ENCODE assay signal across 15 cellular contexts in genomic region chr1:229279242-229279641, GRCh38. TPM values are rescaled to one million over a fixed set of nuclear protein-coding genes. Genes with fewer than 3 reads are reported as not detected.
DNase-seq lines count a peak whose midpoint lies in the region; ATAC-seq and TF ChIP-seq lines count a peak whose summit lies in the region.
"Had no signal": no experiment of that assay in that cellular context is flagged by ENCODE, and none has a peak within 500 bp of the region (broad histone marks: within the 10 kb centered on the region; RNA-seq: fewer than 3 reads in every experiment).

No MANE protein-coding gene starts in this region.

- CTCF ChIA-PET in Caco-2 (lab: Charles Lee): no interaction called here
- CTCF ChIA-PET in T-cell (lab: Charles Lee): no interaction called here

- POLR2A ChIA-PET in Caco-2 (lab: Charles Lee) (interaction anchor here (0.5 kb wide), 1 partner anchor 17 kb away, joined by 3 read pairs; no protein-coding TSS in a partner anchor), T-cell (lab: Charles Lee) (no interaction called here)

- no peak for TF ChIP-seq CTCF in left ventricle myocardium inferior (IDR thresholded peaks at IDR 0.05; ENCODE audit: borderline replicate concordance)
- TF ChIP-seq CTCF in liver (IDR thresholded peaks at IDR 0.05; ENCODE audit: low read depth, low read length, missing input control): no peak
- no peak for TF ChIP-seq CTCF in Caco-2 (IDR thresholded peaks at IDR 0.05; ENCODE audit: insufficient read depth in 1 of 2, low read depth in 1 of 2, low read length in 1 of 2, severe bottlenecking in 1 of 2, unreplicated experiment in 1 of 2)

- H3K36me3 ChIP-seq in left ventricle myocardium inferior (no peaks in the 10 kb centered on the region), liver (ENCODE audit: control insufficient read depth in 4 of 4, insufficient read depth in 3 of 4, low read depth in 1 of 4, low read length in 3 of 4) (no peaks in the 10 kb centered on the region), Caco-2 (ENCODE audit: control insufficient read depth, insufficient read depth, low read length) (peaks cover 3% of the 10 kb centered on the region; the same call in 1 of the 2 replicates), MG63 (peaks cover 3% of the 10 kb centered on the region; the same call in 1 of the 2 replicates)

- H3K36me3 Mint-ChIP-seq in Caco-2 (ENCODE audit: insufficient read depth, unreplicated experiment): peaks cover 10% of the 10 kb centered on the region
- peaks cover 25% of the 10 kb centered on the region for H3K36me3 Mint-ChIP-seq in T-cell

- ATAC-seq in left ventricle myocardium superior: peak; percentile 16
- no peak for ATAC-seq in T-cell (replicated peaks in 1 of 4)
- ATAC-seq: CD8-positive, alpha-beta T cell had no signal

- H3K4me1 ChIP-seq in left ventricle myocardium inferior: peaks cover 70% of the 10 kb centered on the region
- peaks cover 0 to 31% (median 22%) of the 10 kb centered on the region in 4 donors for H3K4me1 ChIP-seq in liver (ENCODE audit: control insufficient read depth in 4 of 4, insufficient read depth in 4 of 4, low read length in 3 of 4)
- peaks cover 43% of the 10 kb centered on the region for H3K4me1 ChIP-seq in Caco-2

- H3K4me3 ChIP-seq in left ventricle myocardium inferior: no peak overlapping the region
- H3K4me3 ChIP-seq in liver (ENCODE audit: low read depth in 1 of 3, low read length in 3 of 3): no peak overlapping the region
- no peak overlapping the region for H3K4me3 ChIP-seq in Caco-2 (ENCODE audit: low read depth, low read length)
- no peak overlapping the region for H3K4me3 ChIP-seq in MG63

- H3K27me3 Mint-ChIP-seq in Caco-2 (ENCODE audit: insufficient read depth, unreplicated experiment): no peaks in the 10 kb centered on the region
- H3K27me3 Mint-ChIP-seq in T-cell: no peaks in the 10 kb centered on the region
- H3K27me3 Mint-ChIP-seq: IgD-negative memory B cell had no signal

- H3K27ac Mint-ChIP-seq in Caco-2 (ENCODE audit: unreplicated experiment) (no peak overlapping the region), T-cell (no peak overlapping the region)
- H3K27ac Mint-ChIP-seq: CD14-positive monocyte; CD8-positive, alpha-beta T cell; IgD-negative memory B cell had no signal

- BruUV-seq in Caco-2 (replicated peaks; lab: Mats Ljungman, UMichigan): no TSS peak

- intact Hi-C loops in left ventricle myocardium superior (cut with micrococcal nuclease): no loop called here
- intact Hi-C loops in left ventricle myocardium inferior (cut with micrococcal nuclease): no loop called here
- intact Hi-C loops in Caco-2 (cut with micrococcal nuclease; ENCODE audit: unreplicated experiment): no loop called here

- no peak for TF ChIP-seq RAD21 in liver (IDR thresholded peaks at IDR 0.05)

- H3K27me3 ChIP-seq in left ventricle myocardium inferior (ENCODE audit: low read depth): no peaks in the 10 kb centered on the region
- H3K27me3 ChIP-seq in liver (ENCODE audit: control insufficient read depth in 4 of 4, insufficient read depth in 4 of 4, low read length in 3 of 4): no peaks in the 10 kb centered on the region
- no peaks in the 10 kb centered on the region for H3K27me3 ChIP-seq in Caco-2 (replicated peaks; ENCODE audit: control insufficient read depth, insufficient read depth, low read length)
- no peaks in the 10 kb centered on the region for H3K27me3 ChIP-seq in MG63

- 34% methylated on average over 3 of the region's 3 CpGs for WGBS in liver

- no peak overlapping the region for H3K4me3 Mint-ChIP-seq in Caco-2 (ENCODE audit: unreplicated experiment)
- H3K4me3 Mint-ChIP-seq in T-cell: no peak overlapping the region
- H3K4me3 Mint-ChIP-seq: CD14-positive monocyte; CD8-positive, alpha-beta T cell; IgD-negative memory B cell had no signal

- no peak for DNase-seq in left ventricle myocardium superior
- no peak for DNase-seq in left ventricle myocardium inferior
- DNase-seq in cerebellar cortex (ENCODE audit: low spot score): peak; percentile 57
- no peak for DNase-seq in Caco-2
- no peak for DNase-seq in stimulated activated naive CD4-positive, alpha-beta T cell treated with Interleukin-2 at 50 U/mL for 16 hours (lab: John Stamatoyannopoulos, UW)
- DNase-seq in MG63: no peak
- DNase-seq in T-cell: no peak
- DNase-seq: CD8-positive, alpha-beta T cell; COR-L47; DMS53; HCEC 1CT had no signal

- H3K4me1 Mint-ChIP-seq in Caco-2 (ENCODE audit: low read depth, unreplicated experiment): peaks cover 30% of the 10 kb centered on the region
- H3K4me1 Mint-ChIP-seq in T-cell: peaks cover 56 to 63% (median 58%) of the 10 kb centered on the region in 3 donors

- H3K9me3 Mint-ChIP-seq in Caco-2 (ENCODE audit: unreplicated experiment) (no peaks in the 10 kb centered on the region), T-cell (no peaks in the 10 kb centered on the region)
- H3K9me3 Mint-ChIP-seq: CD14-positive monocyte; CD8-positive, alpha-beta T cell; IgD-negative memory B cell had no signal

- H3K9me3 ChIP-seq in left ventricle myocardium inferior (replicated peaks): no peaks in the 10 kb centered on the region
- H3K9me3 ChIP-seq in liver (ENCODE audit: control insufficient read depth in 4 of 4, low read length in 3 of 4): no peaks in the 10 kb centered on the region
- H3K9me3 ChIP-seq in Caco-2: no peaks in the 10 kb centered on the region
- H3K9me3 ChIP-seq in MG63: peaks cover 9% of the 10 kb centered on the region

- H3K27ac ChIP-seq in left ventricle myocardium inferior (replicated peaks): no peak overlapping the region
- no peak overlapping the region for H3K27ac ChIP-seq in liver (ENCODE audit: low read depth in 1 of 2, low read length in 2 of 2)
- H3K27ac ChIP-seq: 22Rv1 had no signal

- H3K9ac ChIP-seq in liver (ENCODE audit: low read depth in 1 of 2, low read length in 2 of 2): no peak overlapping the region

TF ChIP-seq in liver, 16 proteins besides CTCF, POLR2A, EP300 and RAD21:
- TF ChIP-seq JUND (IDR thresholded peaks at IDR 0.05): no peak
- no peak for TF ChIP-seq REST (IDR thresholded peaks at IDR 0.05)
- no peak for TF ChIP-seq EGR1 (IDR thresholded peaks at IDR 0.05; ENCODE audit: low read depth in 2 of 2)
- peak; percentile 9 to 34 for TF ChIP-seq RXRA (IDR thresholded peaks at IDR 0.05)
- peak; percentile 27 to 62 for TF ChIP-seq HNF4A (conservative IDR thresholded peaks at IDR 0.05)
- TF ChIP-seq SP1 (IDR thresholded peaks at IDR 0.05): peak; percentile 20
- TF ChIP-seq ATF3 (IDR thresholded peaks at IDR 0.05): no peak
- no peak for TF ChIP-seq HNF4G (IDR thresholded peaks at IDR 0.05)
- no peak for TF ChIP-seq MAX (IDR thresholded peaks at IDR 0.05)

RNA-seq across cellular contexts. Expression of gene RAB4A, which starts 8.3 kb away (rescaled TPM):
- 121 TPM for total RNA-seq in left ventricle myocardium superior
- total RNA-seq in left ventricle myocardium inferior: 132 TPM
- total RNA-seq in liver: 10 to 100 TPM; 16.5 to 26.4 TPM
- 10 to 100 TPM; 32.6 to 51.9 TPM for polyA plus RNA-seq in liver
- total RNA-seq in Caco-2 (2022): 98.9 and 111 TPM in 2 replicates
- total RNA-seq in MG63 (2014; rRNA removed; shearing (Covaris generic); ENCODE audit: low replicate concordance): 62.7 and 73.9 TPM in 2 replicates
- total RNA-seq in T-cell: 10 to 100 TPM; 25.4 to 52.1 (median 44.6) TPM
